Comparison of ENCODE assay signal across 30 cellular contexts in genomic region chr16:49477250-49477895, GRCh38.
"Had no signal": no experiment of that assay in that cellular context is flagged by ENCODE, and none has a peak within 500 bp of the region (broad histone marks: within the 10 kb centered on the region; RNA-seq: fewer than 3 reads in every experiment).

No MANE protein-coding gene starts in this region.

- H3K27ac ChIP-seq: ascending aorta, cardiac muscle cell, VCaP had no signal

- DNase-seq: activated CD4-positive, alpha-beta memory T cell treated with anti-CD3 and anti-CD28 coated beads, Interleukin-2, amount 10 ng/mL, durations not matched to agents 7 days and 5 days; activated CD4-positive, alpha-beta T cell treated with anti-CD3 and anti-CD28 coated beads for 1 hour; activated CD4-positive, alpha-beta T cell treated with anti-CD3 and anti-CD28 coated beads for 36 hours; activated CD4-positive, alpha-beta T cell treated with anti-CD3 and anti-CD28 coated beads for 48 hours; activated CD4-positive, alpha-beta T cell treated with anti-CD3 and anti-CD28 coated beads, Interleukin-2, amount 10 ng/mL, durations not matched to agents 7 days and 5 days; activated CD4-positive, alpha-beta T cell treated with anti-CD3 and anti-CD28 coated beads, Interleukin-2, amount 50 U/mL, for 48 hours; activated CD4-positive, CD25-positive, alpha-beta regulatory T cell; activated CD8-positive, alpha-beta memory T cell treated with anti-CD3 and anti-CD28 coated beads for 24 hours; activated CD8-positive, alpha-beta memory T cell treated with anti-CD3 and anti-CD28 coated beads, Interleukin-2, amount 10 ng/mL, durations not matched to agents 7 days and 5 days; activated CD8-positive, alpha-beta memory T cell treated with anti-CD3 and anti-CD28 coated beads, Interleukin-2, amount 50 U/mL, for 48 hours; activated CD8-positive, alpha-beta T cell treated with anti-CD3 and anti-CD28 coated beads, Interleukin-2, amount 10 ng/mL, durations not matched to agents 7 days and 5 days; activated gamma-delta T cell treated with Interleukin-2 at 50 U/mL for 16 hours; activated naive CD4-positive, alpha-beta T cell treated with anti-CD3 and anti-CD28 coated beads, Interleukin-2, amount 10 ng/mL, durations not matched to agents 7 days and 5 days; activated naive CD4-positive, alpha-beta T cell treated with Interleukin-2 at 50 U/mL for 16 hours; activated naive CD8-positive, alpha-beta T cell treated with anti-CD3 and anti-CD28 coated beads, Interleukin-2, amount 10 ng/mL, durations not matched to agents 7 days and 5 days; activated naive CD8-positive, alpha-beta T cell treated with anti-CD3 and anti-CD28 coated beads, Interleukin-2, amount 50 U/mL, for 24 hours; activated T-cell treated with anti-CD3 and anti-CD28 coated beads, Interleukin-2, amount 50 U/mL, for 24 hours; activated T-cell treated with anti-CD3 and anti-CD28 coated beads, Interleukin-2, amount 50 U/mL, for 48 hours; amygdala; anterior cingulate cortex; caudate nucleus; cerebellar nuclear complex; T-helper 2 cell; T-helper 9 cell had no signal

- H3K27me3 ChIP-seq: ascending aorta had no signal

- H3K36me3 ChIP-seq: ascending aorta, cardiac muscle cell had no signal

- H3K9me3 ChIP-seq: ascending aorta had no signal

- H3K4me3 ChIP-seq: ascending aorta, cardiac muscle cell had no signal

- FAIRE-seq: bronchial epithelial cell, TTC549 had no signal

- ATAC-seq: activated CD4-positive, alpha-beta T cell treated with anti-CD3 and anti-CD28 coated beads for 36 hours; activated CD4-positive, CD25-positive, alpha-beta regulatory T cell treated with anti-CD3 and anti-CD28 coated beads, Interleukin-2, amount 50 U/mL, for 24 hours; activated CD8-positive, alpha-beta memory T cell treated with anti-CD3 and anti-CD28 coated beads, Interleukin-2, amount 10 ng/mL, durations not matched to agents 7 days and 5 days; activated CD8-positive, alpha-beta T cell treated with anti-CD3 and anti-CD28 coated beads, Interleukin-2, amount 10 ng/mL, durations not matched to agents 7 days and 5 days; activated naive CD8-positive, alpha-beta T cell treated with anti-CD3 and anti-CD28 coated beads, Interleukin-2, amount 50 U/mL, for 24 hours had no signal
